In genomic region chr4:68451246-68452211, GRCh38 we compare ENCODE assay signal across 9 cellular contexts. TPM values are rescaled to one million over a fixed set of nuclear protein-coding genes. Genes with fewer than 3 reads are reported as not detected.
DNase-seq lines count a peak whose midpoint lies in the region; ATAC-seq and TF ChIP-seq lines count a peak whose summit lies in the region.
"Had no signal": no experiment of that assay in that cellular context is flagged by ENCODE, and none has a peak within 500 bp of the region (broad histone marks: within the 10 kb centered on the region; RNA-seq: fewer than 3 reads in every experiment).

No MANE protein-coding gene starts in this region.

- no peak overlapping the region for H2BK15ac ChIP-seq in mesendoderm (replicated peaks; ENCODE audit: low read depth)

- no peak overlapping the region for H2AK5ac ChIP-seq in mesendoderm (ENCODE audit: low read length)

- H4K5ac ChIP-seq in mesendoderm (ENCODE audit: low read length): no peak overlapping the region

- H2BK5ac ChIP-seq in mesendoderm (ENCODE audit: low read length): no peak overlapping the region

- H3K79me1 ChIP-seq in mesendoderm (ENCODE audit: low read length): no peaks in the 10 kb centered on the region

- H3K4me3 ChIP-seq in mesendoderm (ENCODE audit: low read length) (no peak overlapping the region), Peyer's patch (no peak overlapping the region)

- H2BK120ac ChIP-seq in mesendoderm (ENCODE audit: low read depth, low read length): peak overlapping the region; percentile 45

- no peaks in the 10 kb centered on the region for H3K27me3 ChIP-seq in mesendoderm (ENCODE audit: insufficient read depth, low read length, poor library complexity)
- H3K27me3 ChIP-seq in Peyer's patch: no peaks in the 10 kb centered on the region

- H3K56ac ChIP-seq in mesendoderm (ENCODE audit: low read length): no peak overlapping the region

- no peak overlapping the region for H3K4ac ChIP-seq in mesendoderm (ENCODE audit: low read depth, low read length)

- POLR2A ChIA-PET in RWPE1 (lab: Yijun Ruan, JAX; ENCODE audit: low non-redundant PET): no interaction called here

- TF ChIP-seq CTCF in RWPE1 (conservative IDR thresholded peaks at IDR 0.05; ENCODE audit: low read depth) (no peak), Peyer's patch (IDR thresholded peaks at IDR 0.05) (no peak)

- H3K4me1 ChIP-seq in mesendoderm (ENCODE audit: control insufficient read depth, low read depth, low read length) (peaks cover 1% of the 10 kb centered on the region), Peyer's patch (no peaks in the 10 kb centered on the region)

- no peak overlapping the region for H3K4me2 ChIP-seq in mesendoderm (ENCODE audit: low read length)

- H3K23ac ChIP-seq in mesendoderm (ENCODE audit: low read length): no peak overlapping the region

- no peak overlapping the region for H3K27ac ChIP-seq in RWPE1
- H3K27ac ChIP-seq in mesendoderm (ENCODE audit: low read depth, low read length): no peak overlapping the region
- H3K27ac ChIP-seq in Peyer's patch: no peak overlapping the region

- no peaks in the 10 kb centered on the region for H3K36me3 ChIP-seq in mesendoderm (ENCODE audit: control insufficient read depth, insufficient read depth, low read length)
- H3K36me3 ChIP-seq in Peyer's patch: no peaks in the 10 kb centered on the region

- DNase-seq in RWPE1 (ENCODE audit: low spot score) (peak; percentile 30), mesendoderm (peak; percentile 79), NCI-H2107 treated with DMSO at 0.1 percent for 48 hours (lab: John Stamatoyannopoulos, UW; ENCODE audit: unreplicated experiment) (no peak), HuH-7.5 (ENCODE audit: low spot score) (no peak), middle frontal gyrus (ENCODE audit: extremely low spot score, low spot score) (no peak), Peyer's patch (no peak)

- H3K18ac ChIP-seq in mesendoderm (ENCODE audit: low read length): no peak overlapping the region

- TF ChIP-seq POLR2A in Peyer's patch (IDR thresholded peaks at IDR 0.05): no peak

- peak overlapping the region; percentile 28 for H4K8ac ChIP-seq in mesendoderm (ENCODE audit: low read depth, low read length)

- H3K9ac ChIP-seq in mesendoderm (ENCODE audit: low read length): no peak overlapping the region

- CTCF ChIA-PET in RWPE1 (lab: Yijun Ruan, JAX): no interaction called here

- no peaks in the 10 kb centered on the region for H3K9me3 ChIP-seq in Peyer's patch

- ATAC-seq in GM19395 (IDR thresholded peaks at IDR 0.05; ENCODE audit: unreplicated experiment): peak; percentile 74
- peak; percentile 76 for ATAC-seq in HG02870 (IDR thresholded peaks at IDR 0.05; ENCODE audit: unreplicated experiment)

- H3K79me2 ChIP-seq in mesendoderm (ENCODE audit: control insufficient read depth, insufficient read depth, low read length): no peaks in the 10 kb centered on the region

RNA-seq across cellular contexts. Expression of gene TMPRSS11E, which starts 4.3 kb away (rescaled TPM):
- 4.8 TPM for polyA plus RNA-seq in mesendoderm (2013, experiment 1 of 2)
- 5.3 TPM for polyA plus RNA-seq in mesendoderm (2013, experiment 2 of 2)
- total RNA-seq in Peyer's patch: not detected
- total RNA-seq: NCI-H460 had no signal

Comparison
In these comparisons a context has a peak if more than half of its experiments do, and no peak if none do; other contexts are left out.
1. DNase-seq: peak in RWPE1 (single experiment) and mesendoderm (single experiment); none in NCI-H2107 treated with DMSO at 0.1 percent for 48 hours (single experiment), HuH-7.5 (single experiment), middle frontal gyrus (single experiment) and Peyer's patch (0 of 3).